ENCODE assay signal across 15 cellular contexts in the genomic region with DNA sequence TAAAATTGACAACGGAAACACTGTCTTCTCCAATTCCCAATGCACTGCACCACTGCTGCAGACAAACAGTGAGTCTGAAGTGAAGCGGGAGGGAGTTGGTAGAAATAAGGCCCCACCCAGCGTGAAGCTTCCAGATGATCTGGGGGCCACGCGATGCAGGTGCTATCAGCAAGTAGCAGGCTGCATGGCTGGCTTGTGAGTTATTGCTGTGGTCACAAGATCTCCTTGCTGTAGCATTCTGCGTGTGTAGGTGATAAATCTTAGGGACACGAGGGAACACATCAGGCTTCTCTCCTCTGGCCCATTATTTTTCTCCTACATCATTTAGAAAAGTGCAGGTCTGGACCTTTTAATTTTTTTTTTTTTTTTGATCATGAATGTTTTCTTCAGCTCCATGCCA.
A peak's percentile ranks its signal among the peaks of the same experiment; 100 is the strongest.
DNase-seq lines count a peak whose midpoint lies in the region; ATAC-seq and TF ChIP-seq lines count a peak whose summit lies in the region.
"Had no signal": no experiment of that assay in that cellular context is flagged by ENCODE, and none has a peak within 500 bp of the region (broad histone marks: within the 10 kb centered on the region; RNA-seq: fewer than 3 reads in every experiment).

No MANE protein-coding gene starts in this region.

- no peak for TF ChIP-seq POLR2A in erythroblast (IDR thresholded peaks at IDR 0.05; ENCODE audit: low read length)

- 0 out of 2 replicates have a peak overlapping the region, but pooled peaks have one; percentile 18 for H2AFZ ChIP-seq in GM23338

- H3K4me3 ChIP-seq in GM23338: no peak overlapping the region
- H3K4me3 ChIP-seq: BLaER1 had no signal

- ATAC-seq in GM23338 (no peak), GM21786 (IDR thresholded peaks at IDR 0.05; ENCODE audit: unreplicated experiment) (no peak)

- H3K4me3 Mint-ChIP-seq in GM23338 (no peak overlapping the region), nephron progenitor cell (no peak overlapping the region)
- H3K4me3 Mint-ChIP-seq: CD14-positive monocyte; CD4-positive, alpha-beta memory T cell had no signal

- H3K27me3 Mint-ChIP-seq in GM23338 (ENCODE audit: insufficient read depth, low read depth, poor library complexity) (peaks cover 7% of the 10 kb centered on the region), nephron progenitor cell (ENCODE audit: low read depth, poor library complexity) (peaks cover 17% of the 10 kb centered on the region)
- H3K27me3 Mint-ChIP-seq: CD4-positive, alpha-beta memory T cell had no signal

- no peaks in the 10 kb centered on the region for H3K27me3 ChIP-seq in GM23338 (ENCODE audit: insufficient read depth)
- H3K27me3 ChIP-seq: BLaER1 had no signal

- TF ChIP-seq CTCF in GM23338 (conservative IDR thresholded peaks at IDR 0.05; ENCODE audit: low read depth in 2 of 2) (no peak), nephron progenitor cell (IDR thresholded peaks at IDR 0.05) (no peak)

- H3K27ac Mint-ChIP-seq in GM23338 (no peak overlapping the region), nephron progenitor cell (peak overlapping the region; percentile 87)
- H3K27ac Mint-ChIP-seq: CD14-positive monocyte; CD4-positive, alpha-beta memory T cell had no signal

- no peak overlapping the region for H3K27ac ChIP-seq in GM23338 (ENCODE audit: low read depth)
- H3K27ac ChIP-seq: BLaER1 had no signal

- no peaks in the 10 kb centered on the region for H4K20me1 ChIP-seq in GM23338 (replicated peaks; ENCODE audit: insufficient read depth)
- H4K20me1 ChIP-seq: BLaER1 had no signal

- peaks cover 13% of the 10 kb centered on the region for H3K4me1 Mint-ChIP-seq in GM23338
- peaks cover 26% of the 10 kb centered on the region for H3K4me1 Mint-ChIP-seq in nephron progenitor cell
- H3K4me1 Mint-ChIP-seq: CD14-positive monocyte; CD4-positive, alpha-beta memory T cell had no signal

- H3K36me3 Mint-ChIP-seq in GM23338 (ENCODE audit: low read depth) (no peaks in the 10 kb centered on the region), nephron progenitor cell (ENCODE audit: low read depth) (no peaks in the 10 kb centered on the region)
- H3K36me3 Mint-ChIP-seq: CD14-positive monocyte; CD4-positive, alpha-beta memory T cell had no signal

- no peaks in the 10 kb centered on the region for H3F3A ChIP-seq in GM23338 (replicated peaks; ENCODE audit: low read depth)

- H3K9me2 ChIP-seq in GM23338 (ENCODE audit: insufficient read depth): no peaks in the 10 kb centered on the region

- no peaks in the 10 kb centered on the region; the same call in 1 of the 2 replicates for H3K36me3 ChIP-seq in GM23338 (ENCODE audit: insufficient read depth)
- H3K36me3 ChIP-seq: BLaER1 had no signal

- H3K9me3 Mint-ChIP-seq in GM23338 (no peaks in the 10 kb centered on the region; the same call in 2 of the 3 replicates), nephron progenitor cell (no peaks in the 10 kb centered on the region)

- no peaks in the 10 kb centered on the region for H3K79me2 ChIP-seq in GM23338 (replicated peaks; ENCODE audit: insufficient read depth)

- peaks cover 16% of the 10 kb centered on the region for H3K4me1 ChIP-seq in GM23338 (ENCODE audit: insufficient read depth)
- H3K4me1 ChIP-seq: BLaER1 had no signal

- no peak overlapping the region for H3K4me2 ChIP-seq in GM23338
- H3K4me2 ChIP-seq: BLaER1 had no signal

- no peak for DNase-seq in GM23338 (ENCODE audit: low spot score)
- DNase-seq in OCI-M1 (lab: John Stamatoyannopoulos, UW): peak; percentile 18
- DNase-seq in erythroblast (lab: John Stamatoyannopoulos, UW): peak; percentile 53 to 68
- DNase-seq in nephron progenitor cell: peak; percentile 47
- DNase-seq in activated CD8-positive, alpha-beta memory T cell treated with anti-CD3 and anti-CD28 coated beads, Interleukin-2, amount 50 U/mL, for 4 hours: no peak
- DNase-seq in NCI-H2227 treated with DMSO at 0.1 percent for 48 hours (lab: John Stamatoyannopoulos, UW): no peak
- DNase-seq: 8988T; CD4-positive, alpha-beta memory T cell; DMS153; DMS79; GDM1; HCEC 1CT had no signal

TF ChIP-seq in GM23338, 12 proteins besides CTCF, POLR2A, EP300 and RAD21 (continues in another document):
- TF ChIP-seq EZH2 (IDR thresholded peaks at IDR 0.05; ENCODE audit: low read depth, unreplicated experiment) (no peak), EZH2phosphoT487 (IDR thresholded peaks at IDR 0.05; ENCODE audit: unreplicated experiment) (no peak), ETS1 (IDR thresholded peaks at IDR 0.05) (no peak)
- TF ChIP-seq, protein P1, sequence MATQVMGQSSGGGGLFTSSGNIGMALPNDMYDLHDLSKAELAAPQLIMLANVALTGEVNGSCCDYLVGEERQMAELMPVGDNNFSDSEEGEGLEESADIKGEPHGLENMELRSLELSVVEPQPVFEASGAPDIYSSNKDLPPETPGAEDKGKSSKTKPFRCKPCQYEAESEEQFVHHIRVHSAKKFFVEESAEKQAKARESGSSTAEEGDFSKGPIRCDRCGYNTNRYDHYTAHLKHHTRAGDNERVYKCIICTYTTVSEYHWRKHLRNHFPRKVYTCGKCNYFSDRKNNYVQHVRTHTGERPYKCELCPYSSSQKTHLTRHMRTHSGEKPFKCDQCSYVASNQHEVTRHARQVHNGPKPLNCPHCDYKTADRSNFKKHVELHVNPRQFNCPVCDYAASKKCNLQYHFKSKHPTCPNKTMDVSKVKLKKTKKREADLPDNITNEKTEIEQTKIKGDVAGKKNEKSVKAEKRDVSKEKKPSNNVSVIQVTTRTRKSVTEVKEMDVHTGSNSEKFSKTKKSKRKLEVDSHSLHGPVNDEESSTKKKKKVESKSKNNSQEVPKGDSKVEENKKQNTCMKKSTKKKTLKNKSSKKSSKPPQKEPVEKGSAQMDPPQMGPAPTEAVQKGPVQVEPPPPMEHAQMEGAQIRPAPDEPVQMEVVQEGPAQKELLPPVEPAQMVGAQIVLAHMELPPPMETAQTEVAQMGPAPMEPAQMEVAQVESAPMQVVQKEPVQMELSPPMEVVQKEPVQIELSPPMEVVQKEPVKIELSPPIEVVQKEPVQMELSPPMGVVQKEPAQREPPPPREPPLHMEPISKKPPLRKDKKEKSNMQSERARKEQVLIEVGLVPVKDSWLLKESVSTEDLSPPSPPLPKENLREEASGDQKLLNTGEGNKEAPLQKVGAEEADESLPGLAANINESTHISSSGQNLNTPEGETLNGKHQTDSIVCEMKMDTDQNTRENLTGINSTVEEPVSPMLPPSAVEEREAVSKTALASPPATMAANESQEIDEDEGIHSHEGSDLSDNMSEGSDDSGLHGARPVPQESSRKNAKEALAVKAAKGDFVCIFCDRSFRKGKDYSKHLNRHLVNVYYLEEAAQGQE (IDR thresholded peaks at IDR 0.05; ENCODE audit: unreplicated experiment): no peak

Comparison
In these comparisons a context has a peak if more than half of its experiments do, and no peak if none do; other contexts are left out.
1. DNase-seq: peak in OCI-M1 (single experiment), erythroblast (2 of 2) and nephron progenitor cell (single experiment); none in GM23338 (single experiment), activated CD8-positive, alpha-beta memory T cell treated with anti-CD3 and anti-CD28 coated beads, Interleukin-2, amount 50 U/mL, for 4 hours (single experiment) and NCI-H2227 treated with DMSO at 0.1 percent for 48 hours (single experiment).